1 cellular context compared by ENCODE assay signal in the genomic region with DNA sequence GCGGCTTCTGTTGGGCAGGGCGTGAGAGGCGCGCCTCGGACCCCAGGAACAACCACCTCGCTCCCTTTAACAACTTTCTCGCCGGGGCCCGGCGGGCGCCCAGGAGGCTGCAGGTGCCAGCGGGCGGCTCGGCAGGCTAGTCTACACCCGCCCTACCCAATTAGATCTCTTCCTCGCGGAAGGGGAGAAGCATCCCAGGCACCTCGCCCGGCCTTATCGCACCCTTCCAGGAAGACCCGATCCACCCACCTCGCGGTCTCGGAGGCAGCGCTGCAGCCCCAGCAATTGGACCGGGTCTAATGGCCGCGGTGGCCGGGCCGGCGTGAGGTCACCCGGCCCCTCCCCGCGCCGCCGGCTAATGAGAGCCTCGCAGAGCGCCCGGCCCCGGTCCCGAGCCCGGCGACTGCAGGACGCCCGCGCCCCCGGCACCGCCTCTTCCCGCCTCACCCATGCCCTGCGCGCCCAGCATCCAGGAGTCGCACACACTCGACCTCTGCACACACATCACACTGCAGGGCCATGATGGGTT.
TF ChIP-seq lines count a peak whose summit lies in the region.

A gene (minus strand): TSS at position 298 of the 529 bp plus-strand sequence. CDS start 419 bp downstream, outside the sequence.

TF ChIP-seq in A549, 52 proteins besides CTCF, POLR2A, EP300 and RAD21 (continued from another document):
- TF ChIP-seq HEYL (CRISPR knock-in tag; IDR thresholded peaks at IDR 0.05): no peak
TF ChIP-seq in A549: peak in this region for 5.
